Comparison of ENCODE assay signal across 15 cellular contexts in the genomic region with DNA sequence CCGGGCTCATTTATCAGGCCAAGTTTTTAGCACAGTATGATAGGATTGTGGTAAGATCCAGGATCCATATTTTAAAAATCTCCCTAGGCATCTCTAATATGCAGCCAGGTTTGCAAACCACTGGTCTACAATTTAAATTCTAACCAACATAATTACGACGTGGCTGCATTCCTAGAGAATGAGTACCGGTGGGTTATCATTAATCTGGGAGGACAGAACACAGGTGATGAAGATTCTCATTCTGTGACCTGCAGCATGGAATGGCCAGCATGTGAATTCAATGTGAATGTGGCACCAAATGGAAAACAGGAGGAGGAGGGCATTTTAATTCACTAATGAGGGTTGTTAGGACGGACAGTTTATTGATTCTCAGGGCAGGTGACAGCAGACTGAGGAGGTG. TPM values are rescaled to one million over a fixed set of nuclear protein-coding genes. Genes with fewer than 3 reads are reported as not detected.
A peak's percentile ranks its signal among the peaks of the same experiment; 100 is the strongest.
DNase-seq lines count a peak whose midpoint lies in the region; ATAC-seq and TF ChIP-seq lines count a peak whose summit lies in the region.
"Had no signal": no experiment of that assay in that cellular context is flagged by ENCODE, and none has a peak within 500 bp of the region (broad histone marks: within the 10 kb centered on the region; RNA-seq: fewer than 3 reads in every experiment).

No MANE protein-coding gene starts in this region.

- H3K9me3 ChIP-seq in psoas muscle (peaks cover 3% of the 10 kb centered on the region), MG63 (no peaks in the 10 kb centered on the region)
- H3K9me3 ChIP-seq: prostate gland had no signal

- H3K36me3 Mint-ChIP-seq in activated B cell treated with CpG ODN at 0.5 μM for 24 hours (ENCODE audit: low read depth): no peaks in the 10 kb centered on the region

- no peaks in the 10 kb centered on the region for H3K9me3 Mint-ChIP-seq in activated B cell treated with CpG ODN at 0.5 μM for 24 hours

- WGBS in psoas muscle, 3 donors: 64 to 74% (median 68%) methylated on average over 5 of the region's 5 CpGs

- no peaks in the 10 kb centered on the region for H3K27me3 ChIP-seq in psoas muscle (ENCODE audit: insufficient read depth in 3 of 3, low read length in 2 of 3)
- no peaks in the 10 kb centered on the region for H3K27me3 ChIP-seq in MG63
- H3K27me3 ChIP-seq: brain microvascular endothelial cell had no signal

- in situ Hi-C loops in Caki2 (cut with HindIII; ENCODE audit: low pct_unique_long_range_greater_than_20kb, low sequenced_read_pairs): no loop called here

- H3K4me3 Mint-ChIP-seq in activated B cell treated with CpG ODN at 0.5 μM for 24 hours: peak overlapping the region; percentile 13

- H3K36me3 ChIP-seq in psoas muscle (ENCODE audit: insufficient read depth in 1 of 2, low read depth in 1 of 2) (no peaks in the 10 kb centered on the region), MG63 (no peaks in the 10 kb centered on the region)
- H3K36me3 ChIP-seq: brain microvascular endothelial cell, prostate gland had no signal

- DNase-seq in A172 (ENCODE audit: low spot score): peak; percentile 37
- peak; percentile 68 for DNase-seq in Caki2 (ENCODE audit: low read depth)
- no peak for DNase-seq in activated B cell treated with CpG ODN at 0.5 μM for 24 hours
- peak; percentile 68 for DNase-seq in kidney glomerular epithelial cell (lab: John Stamatoyannopoulos, UW)
- no peak for DNase-seq in NCI-H1092 (lab: John Stamatoyannopoulos, UW)
- DNase-seq in psoas muscle: no peak
- DNase-seq in MG63: no peak
- DNase-seq: brain microvascular endothelial cell; effector CD4-positive, alpha-beta T cell; NCI-H1694 treated with DMSO at 0.1 percent for 48 hours; Right ventricle myocardium superior had no signal

- H3K4me3 ChIP-seq in psoas muscle (no peak overlapping the region), MG63 (no peak overlapping the region)
- H3K4me3 ChIP-seq: GM12878, K562, prostate gland had no signal

- peaks cover 39% of the 10 kb centered on the region for H3K4me1 Mint-ChIP-seq in activated B cell treated with CpG ODN at 0.5 μM for 24 hours

- POLR2A ChIA-PET in activated B cell treated with CpG ODN at 0.5 μM for 24 hours (lab: Charles Lee): no interaction called here

- TF ChIP-seq CTCF in activated B cell treated with CpG ODN at 0.5 μM for 24 hours (IDR thresholded peaks at IDR 0.05) (no peak), psoas muscle (IDR thresholded peaks at IDR 0.05) (no peak)

- peak overlapping the region; percentile 35 for H3K27ac Mint-ChIP-seq in activated B cell treated with CpG ODN at 0.5 μM for 24 hours

- ATAC-seq in activated B cell treated with CpG ODN at 0.5 μM for 24 hours (ENCODE audit: low read depth) (no peak), HG03457 (IDR thresholded peaks at IDR 0.05; ENCODE audit: unreplicated experiment) (no peak), psoas muscle (no peak)
- ATAC-seq: GM12878, K562 had no signal

- H3K27ac ChIP-seq in psoas muscle: no peak overlapping the region
- H3K27ac ChIP-seq: brain microvascular endothelial cell, prostate gland had no signal

- CTCF ChIA-PET in activated B cell treated with CpG ODN at 0.5 μM for 24 hours (lab: Charles Lee): no interaction called here

- intact Hi-C loops in activated B cell treated with CpG ODN at 0.5 μM for 24 hours (cut with micrococcal nuclease): loop anchor here (2.0 kb wide), 1 partner anchor 153 kb away; no protein-coding TSS in a partner anchor
- intact Hi-C loops in psoas muscle (cut with DNase I): no loop called here

- no peaks in the 10 kb centered on the region for H3K27me3 Mint-ChIP-seq in activated B cell treated with CpG ODN at 0.5 μM for 24 hours

- no peaks in the 10 kb centered on the region for H3K4me1 ChIP-seq in psoas muscle
- H3K4me1 ChIP-seq: prostate gland had no signal

RNA-seq across cellular contexts. Expression of a gene that starts 56.9 kb away (rescaled TPM):
- 37.6 and 40.4 TPM in 2 replicates for total RNA-seq in A172 (2014; rRNA removed; shearing (Covaris generic))
- 23.5 and 25.3 TPM in 2 replicates for total RNA-seq in Caki2 (2014; rRNA removed; shearing (Covaris generic); ENCODE audit: low replicate concordance)
- total RNA-seq in activated B cell treated with CpG ODN at 0.5 μM for 24 hours (50.4 and 51.9 TPM in 2 replicates), psoas muscle (10 to 100 TPM; 41.3 to 58.6 (median 44.9) TPM)
- 10 to 100 TPM; 48.5 to 81.0 (median 50.5) TPM for polyA plus RNA-seq in psoas muscle
- total RNA-seq in MG63 (2014; rRNA removed; shearing (Covaris generic); ENCODE audit: low replicate concordance): 11.1 and 42.6 TPM in 2 replicates

Comparison
In these comparisons a context has a peak if more than half of its experiments do, and no peak if none do; other contexts are left out.
1. DNase-seq: peak in A172 (single experiment), Caki2 (single experiment) and kidney glomerular epithelial cell (single experiment); none in activated B cell treated with CpG ODN at 0.5 μM for 24 hours (single experiment), NCI-H1092 (single experiment), psoas muscle (0 of 2) and MG63 (single experiment).